Comparison of ENCODE assay signal across 1 cellular context in genomic region chr2:18546586-18546985, GRCh38.
TF ChIP-seq lines count a peak whose summit lies in the region.

No MANE protein-coding gene starts in this region.

TF ChIP-seq in SK-N-SH, 30 proteins besides CTCF, POLR2A, EP300 and RAD21 (continued from another document):
- TF ChIP-seq IRF3 (IDR thresholded peaks at IDR 0.05; ENCODE audit: low read depth, low read length): no peak
- no peak for TF ChIP-seq EZH2phosphoT487 (IDR thresholded peaks at IDR 0.05; ENCODE audit: borderline replicate concordance, low read depth)
TF ChIP-seq in SK-N-SH: peak in this region for 0.
